Comparison of ENCODE assay signal across 21 cellular contexts in genomic region chr18:31410716-31411483, GRCh38. TPM values are rescaled to one million over a fixed set of nuclear protein-coding genes. Genes with fewer than 3 reads are reported as not detected.
A peak's percentile ranks its signal among the peaks of the same experiment; 100 is the strongest.
DNase-seq lines count a peak whose midpoint lies in the region; ATAC-seq, FAIRE-seq and TF ChIP-seq lines count a peak whose summit lies in the region.
"Had no signal": no experiment of that assay in that cellular context is flagged by ENCODE, and none has a peak within 500 bp of the region (broad histone marks: within the 10 kb centered on the region; RNA-seq: fewer than 3 reads in every experiment).

No MANE protein-coding gene starts in this region.

- no CpG with 5 or more reads among the region's 37 CpGs for WGBS in H9 (ENCODE audit: extremely low coverage, insufficient read length, low lambda C conversion rate)
- 20% methylated on average over 37 of the region's 37 CpGs for WGBS in K562 (ENCODE audit: insufficient coverage, low coverage, missing lambda C conversion rate)
- WGBS in testis, 2 donors: 50 to 58% methylated on average over 36 to 37 of the region's 37 CpGs

- FAIRE-seq in K562 (lab: Jason Lieb, UNC): no peak
- FAIRE-seq: GM12891 had no signal

- no peaks in the 10 kb centered on the region for H3K4me1 Mint-ChIP-seq in H9

- ATAC-seq in K562 (peak; percentile 40; the same call in 2 of the 3 replicates), left lobe of liver (peak; percentile 26), HG02884 (IDR thresholded peaks at IDR 0.05; ENCODE audit: unreplicated experiment) (no peak)
- ATAC-seq: Right ventricle myocardium inferior had no signal

- in situ Hi-C loops in K562 (cut with MboI): no loop called here

- H3K4me3 Mint-ChIP-seq in H9: no peak overlapping the region
- H3K4me3 Mint-ChIP-seq: CD4-positive, alpha-beta T cell had no signal

- no peak overlapping the region for H2BK12ac ChIP-seq in H9 (ENCODE audit: insufficient read length, low read depth, low read length)

- H3T11ph ChIP-seq in H9 (ENCODE audit: low read length): no peak overlapping the region

- H2AFZ ChIP-seq in H9 (ENCODE audit: low read length): no peak overlapping the region
- H2AFZ ChIP-seq in K562 (ENCODE audit: low read depth, low read length): no peak overlapping the region
- H2AFZ ChIP-seq: GM23248 had no signal

- H3K36me3 ChIP-seq in K562 (ENCODE audit: control insufficient read depth, insufficient read depth, low read length) (no peaks in the 10 kb centered on the region), testis (ENCODE audit: low read depth, missing control alignments) (no peaks in the 10 kb centered on the region)
- H3K36me3 ChIP-seq: BLaER1, SJSA1 had no signal

- no peak overlapping the region for H3K18ac ChIP-seq in H9 (ENCODE audit: insufficient read length, low read depth, low read length)

- H3K9me3 ChIP-seq in H9 (ENCODE audit: control insufficient read depth, low read depth, low read length) (no peaks in the 10 kb centered on the region), K562 (replicated peaks; ENCODE audit: control insufficient read depth, insufficient read depth, low read depth, low read length) (no peaks in the 10 kb centered on the region), testis (no peaks in the 10 kb centered on the region)
- H3K9me3 ChIP-seq: BLaER1, SJSA1 had no signal

- H3K14ac ChIP-seq in H9 (ENCODE audit: insufficient read depth, low read length): no peak overlapping the region

- TF ChIP-seq CTCF in H9 (conservative IDR thresholded peaks at IDR 0.05) (no peak), K562 (IDR thresholded peaks at IDR 0.05 in 2 of 3, conservative IDR thresholded peaks at IDR 0.05 in 1 of 3; ENCODE audit: insufficient read depth in 2 of 3, low read depth in 1 of 3, low read length in 3 of 3) (no peak), testis (IDR thresholded peaks at IDR 0.05) (no peak)

- H3K23me2 ChIP-seq in H9 (ENCODE audit: insufficient read length, low read depth, low read length, poor library complexity, severe bottlenecking): no peaks in the 10 kb centered on the region

- H3K9ac ChIP-seq in H9 (ENCODE audit: extremely low read depth, insufficient read length, low read length) (no peak overlapping the region), K562 (ENCODE audit: insufficient read depth in 1 of 2, low read depth in 2 of 2, low read length in 2 of 2) (0 out of 4 replicates have a peak overlapping the region, but pooled peaks of 1 of the 2 experiments have one; percentile 46)
- H3K9ac ChIP-seq: BLaER1, GM23248, KMS-11 had no signal

- H3K23ac ChIP-seq in H9 (ENCODE audit: insufficient read length, low read depth, low read length): no peak overlapping the region

- DNase-seq in H9: peak; percentile 33
- DNase-seq in K562 (ENCODE audit: extremely low read depth in 1 of 4, low spot score in 3 of 4): no peak
- no peak for DNase-seq in left lobe of liver (ENCODE audit: low spot score)
- peak; percentile 22 for DNase-seq in testis
- no peak for DNase-seq in NCI-H1436 (lab: John Stamatoyannopoulos, UW)
- DNase-seq in activated CD4-positive, CD25-positive, alpha-beta regulatory T cell (lab: John Stamatoyannopoulos, UW): no peak
- DNase-seq: CD4-positive, alpha-beta T cell; COR-L47; DMS79; GM23248; NCI-H1105; NCI-H2029 treated with DMSO at 0.1 percent for 48 hours; NCI-H226; NCI-H524 treated with DMSO at 0.1 percent for 48 hours; OCI-M1 had no signal

- H4K20me1 ChIP-seq in H9 (ENCODE audit: control insufficient read depth, insufficient read depth, insufficient read length) (no peaks in the 10 kb centered on the region), K562 (replicated peaks; ENCODE audit: control insufficient read depth, insufficient read depth, low read length) (no peaks in the 10 kb centered on the region)
- H4K20me1 ChIP-seq: BLaER1 had no signal

- no peak overlapping the region for H2AK5ac ChIP-seq in H9 (ENCODE audit: insufficient read length, low read length)

- no peaks in the 10 kb centered on the region for H3K79me1 ChIP-seq in H9 (ENCODE audit: insufficient read depth, low read depth, low read length, poor library complexity, severe bottlenecking)

- no peaks in the 10 kb centered on the region for H3K27me3 ChIP-seq in H9 (ENCODE audit: insufficient read depth, low read length)
- H3K27me3 ChIP-seq in K562 (ENCODE audit: control insufficient read depth in 2 of 2, insufficient read depth in 2 of 2, low read length in 2 of 2): peaks cover 0 to 6% of the 10 kb centered on the region in 2 experiments; a peak in 1 of 5 replicates
- H3K27me3 ChIP-seq in testis: no peaks in the 10 kb centered on the region
- H3K27me3 ChIP-seq: BLaER1, SJSA1 had no signal

- no peak overlapping the region for H3K4ac ChIP-seq in H9 (ENCODE audit: low read depth, low read length)

- CTCF ChIA-PET in K562 (lab: Yijun Ruan, JAX; ENCODE audit: low intra/inter-chr PET ratio): no interaction called here

- H4K8ac ChIP-seq in H9 (replicated peaks; ENCODE audit: insufficient read length, low read depth, low read length): no peak overlapping the region

- H3K36me3 Mint-ChIP-seq in H9 (ENCODE audit: insufficient read depth in 1 of 3, low read depth in 3 of 3): no peaks in the 10 kb centered on the region

- H2BK15ac ChIP-seq in H9 (ENCODE audit: low read depth, low read length): no peak overlapping the region

- no peak overlapping the region for H3K56ac ChIP-seq in H9 (ENCODE audit: insufficient read length, low read depth, low read length)

- no peaks in the 10 kb centered on the region for H3K27me3 Mint-ChIP-seq in H9 (ENCODE audit: low read depth)

- H3K4me1 ChIP-seq in H9 (ENCODE audit: insufficient read depth, low read length) (no peaks in the 10 kb centered on the region), K562 (replicated peaks in 1 of 2; ENCODE audit: control insufficient read depth in 2 of 2, insufficient read depth in 2 of 2, low read length in 2 of 2) (peaks cover 0 to 6% of the 10 kb centered on the region in 2 experiments; a peak in 1 of 5 replicates), testis (no peaks in the 10 kb centered on the region)
- H3K4me1 ChIP-seq: BLaER1, SJSA1 had no signal

- H3K79me2 ChIP-seq in H9 (ENCODE audit: insufficient read depth, low read length) (no peaks in the 10 kb centered on the region), K562 (ENCODE audit: control insufficient read depth, insufficient read depth, low read length) (no peaks in the 10 kb centered on the region)

- no peak for TF ChIP-seq RAD21 in K562 (CRISPR knock-in tag; conservative IDR thresholded peaks at IDR 0.05 in 1 of 2, IDR thresholded peaks at IDR 0.05 in 1 of 2)

- no peak overlapping the region for H3K27ac Mint-ChIP-seq in H9
- H3K27ac Mint-ChIP-seq: CD4-positive, alpha-beta T cell had no signal

- H3K27ac ChIP-seq in H9 (ENCODE audit: insufficient read length, low read depth, low read length): no peak overlapping the region
- H3K27ac ChIP-seq in K562 (ENCODE audit: extremely low read depth, low read depth, low read length): no peak overlapping the region
- H3K27ac ChIP-seq in testis: no peak overlapping the region
- H3K27ac ChIP-seq: BLaER1, GM23248, KMS-11, SJSA1 had no signal

- no peak for TF ChIP-seq EP300 in K562 (IDR thresholded peaks at IDR 0.05; ENCODE audit: low read length)

- TF ChIP-seq POLR2A in K562 (conservative IDR thresholded peaks at IDR 0.05) (no peak), testis (IDR thresholded peaks at IDR 0.05) (no peak)

- H4K91ac ChIP-seq in H9 (ENCODE audit: insufficient read length, low read depth, low read length): no peak overlapping the region

- POLR2A ChIA-PET in K562 (lab: Yijun Ruan, JAX): interaction anchor here (0.6 to 1.0 kb wide), 2 partner anchors 12 to 15 kb away, joined by 3 read pairs; no protein-coding TSS in a partner anchor

- H3K4me2 ChIP-seq in H9 (ENCODE audit: insufficient read depth, insufficient read length, low read length): no peak overlapping the region
- H3K4me2 ChIP-seq in K562 (ENCODE audit: insufficient read depth, low read length): no peak overlapping the region
- H3K4me2 ChIP-seq: BLaER1, KMS-11 had no signal

- peaks cover 0 to 4% of the 10 kb centered on the region in 2 experiments; a peak in 1 of 5 replicates for H3K9me3 Mint-ChIP-seq in H9

- H2BK5ac ChIP-seq in H9 (ENCODE audit: insufficient read length, low read length): no peak overlapping the region

- H3K4me3 ChIP-seq in K562: no peak overlapping the region
- H3K4me3 ChIP-seq in testis: peak overlapping the region in 1 of 2 donors; percentile 39
- H3K4me3 ChIP-seq: BLaER1, GM23248, SJSA1 had no signal

- no peak overlapping the region for H2BK20ac ChIP-seq in H9 (ENCODE audit: low read depth, low read length, poor library complexity, severe bottlenecking)

- no peaks in the 10 kb centered on the region for H3K9me1 ChIP-seq in K562 (ENCODE audit: control insufficient read depth, insufficient read depth, low read length)

- no peak overlapping the region for H2BK120ac ChIP-seq in H9 (ENCODE audit: low read depth, low read length, poor library complexity, severe bottlenecking)

- no peak overlapping the region for H4K5ac ChIP-seq in H9 (ENCODE audit: insufficient read length, low read depth, low read length)

- intact Hi-C loops in K562 (cut with micrococcal nuclease): no loop called here
- intact Hi-C loops in testis (cut with DNase I; ENCODE audit: low total_unique reads): no loop called here

- no TSS peak for BruUV-seq in K562 (replicated peaks; lab: Mats Ljungman, UMichigan)

RNA-seq across cellular contexts. Expression of gene DSG4, which starts 34.3 kb away (rescaled TPM):
- total RNA-seq in H9 (2021): not detected in 2 replicates
- total RNA-seq in K562 (2011; cell fraction: chromatin; rRNA removed; ENCODE audit: low replicate concordance): not detected in 2 replicates
- total RNA-seq in K562 (2011; cell fraction: nucleolus; rRNA removed): not detected in 2 replicates
- not detected in 2 replicates for total RNA-seq in K562 (2011; cell fraction: nucleoplasm; rRNA removed)
- total RNA-seq in K562 (2014; rRNA removed): not detected in 2 replicates
- not detected in 2 replicates for total RNA-seq in K562 (2014; rRNA removed; fragmentation: Illumina TruSeq; extraction: Trizol)
- not detected in 2 replicates for total RNA-seq in K562 (2015; rRNA removed; fragmentation: Illumina TruSeq; extraction: Trizol)
- not detected in 2 replicates for total RNA-seq in K562 (2021)
- not detected in 2 replicates for polyA plus RNA-seq in K562 (2011; rRNA removed)
- polyA plus RNA-seq in K562 (2011; cell fraction: cytosol; rRNA removed): not detected in 2 replicates
- not detected in 2 replicates for polyA plus RNA-seq in K562 (2011; cell fraction: nucleus; rRNA removed)
- not detected in 2 replicates for polyA plus RNA-seq in K562 (2012)
- not detected in 2 replicates for polyA plus RNA-seq in K562 (2014; fragmentation: Illumina TruSeq; extraction: Trizol)
- polyA plus RNA-seq in K562 (2014; fragmentation: Nextera tagmentation; extraction: Ambion mirVana): not detected
- not detected in 2 replicates for polyA plus RNA-seq in K562 (2014; rRNA removed)
- not detected in 2 replicates for polyA minus RNA-seq in K562 (2011; rRNA and poly(A)+ RNA removed)
- polyA minus RNA-seq in K562 (2011; cell fraction: cytosol; rRNA and poly(A)+ RNA removed): not detected in 2 replicates
- not detected in 2 replicates for polyA minus RNA-seq in K562 (2011; cell fraction: nucleus; rRNA and poly(A)+ RNA removed)
- total RNA-seq in left lobe of liver: not detected
- under 1 TPM; 0.08 to 0.31 TPM for total RNA-seq in testis
- 0.83 TPM for polyA plus RNA-seq in testis (ENCODE audit: insufficient read depth, low read depth, low replicate concordance)
- total RNA-seq: CD4-positive, alpha-beta T cell; GM23248; Right ventricle myocardium inferior; SJSA1 had no signal
- polyA plus RNA-seq: GM23248 had no signal

RNA-seq across cellular contexts. Expression of gene DSG3, which starts 36.6 kb away (rescaled TPM):
- 0.04 TPM in 2 replicates for total RNA-seq in H9 (2021)
- total RNA-seq in K562 (2011; cell fraction: chromatin; rRNA removed; ENCODE audit: low replicate concordance): 0.18 TPM in 1 of 2 replicates, not detected in the other
- total RNA-seq in K562 (2011; cell fraction: nucleolus; rRNA removed): under 0.01 TPM in 1 of 2 replicates, not detected in the other
- total RNA-seq in K562 (2011; cell fraction: nucleoplasm; rRNA removed): 0.07 TPM in 1 of 2 replicates, not detected in the other
- total RNA-seq in K562 (2014; rRNA removed): 0.05 and 0.08 TPM in 2 replicates
- total RNA-seq in K562 (2014; rRNA removed; fragmentation: Illumina TruSeq; extraction: Trizol): 0.11 and 0.13 TPM in 2 replicates
- 0.15 and 0.18 TPM in 2 replicates for total RNA-seq in K562 (2015; rRNA removed; fragmentation: Illumina TruSeq; extraction: Trizol)
- 0.07 and 0.18 TPM in 2 replicates for total RNA-seq in K562 (2021)
- polyA plus RNA-seq in K562 (2011; rRNA removed): 0.01 and 0.06 TPM in 2 replicates
- 0.01 TPM in 1 of 2 replicates, not detected in the other for polyA plus RNA-seq in K562 (2011; cell fraction: cytosol; rRNA removed)
- polyA plus RNA-seq in K562 (2011; cell fraction: nucleus; rRNA removed): not detected in 2 replicates
- polyA plus RNA-seq in K562 (2012): 0.13 and 0.24 TPM in 2 replicates
- 0.07 and 0.08 TPM in 2 replicates for polyA plus RNA-seq in K562 (2014; fragmentation: Illumina TruSeq; extraction: Trizol)
- under 1 TPM in 1 of 2 experiments, not detected in 1; 0.06 TPM for polyA plus RNA-seq in K562 (2014; fragmentation: Nextera tagmentation; extraction: Ambion mirVana)
- 0.04 TPM in 2 replicates for polyA plus RNA-seq in K562 (2014; rRNA removed)
- polyA minus RNA-seq in K562 (2011; rRNA and poly(A)+ RNA removed): 0.03 and 0.04 TPM in 2 replicates
- not detected in 2 replicates for polyA minus RNA-seq in K562 (2011; cell fraction: cytosol; rRNA and poly(A)+ RNA removed)
- polyA minus RNA-seq in K562 (2011; cell fraction: nucleus; rRNA and poly(A)+ RNA removed): under 0.01 TPM in 1 of 2 replicates, not detected in the other
- total RNA-seq in left lobe of liver: not detected
- total RNA-seq in testis: under 1 TPM; 0.16 to 0.19 TPM
- polyA plus RNA-seq in testis (ENCODE audit: insufficient read depth, low read depth, low replicate concordance): 0.16 TPM
- total RNA-seq: CD4-positive, alpha-beta T cell; GM23248; Right ventricle myocardium inferior; SJSA1 had no signal
- polyA plus RNA-seq: GM23248 had no signal

Comparison
In these comparisons a context has a peak if more than half of its experiments do, and no peak if none do; other contexts are left out.
1. DNase-seq: peak in H9 (single experiment) and testis (single experiment); none in K562 (0 of 4), left lobe of liver (single experiment), NCI-H1436 (single experiment) and activated CD4-positive, CD25-positive, alpha-beta regulatory T cell (0 of 4).